Comparison of ENCODE assay signal across 8 cellular contexts in genomic region chrX:110316351-110317078, GRCh38.
A peak's percentile ranks its signal among the peaks of the same experiment; 100 is the strongest.
DNase-seq lines count a peak whose midpoint lies in the region; ATAC-seq and TF ChIP-seq lines count a peak whose summit lies in the region.

No MANE protein-coding gene starts in this region.

- H3K4me3 ChIP-seq in choroid plexus epithelial cell (ENCODE audit: low read depth, low read length) (peak overlapping the region; percentile 77), muscle layer of duodenum (ENCODE audit: low read depth in 1 of 2, low read length in 2 of 2) (peak overlapping the region; percentile 66 to 78)

- TF ChIP-seq POLR2A in GM18505 (IDR thresholded peaks at IDR 0.05; ENCODE audit: borderline replicate concordance, extremely low read depth, insufficient read depth, insufficient read length): no peak

- no peaks in the 10 kb centered on the region for H3K36me3 ChIP-seq in muscle layer of duodenum (ENCODE audit: control insufficient read depth in 1 of 2, insufficient read depth in 2 of 2, low read length in 2 of 2)

- H3K4me1 ChIP-seq in muscle layer of duodenum (ENCODE audit: control insufficient read depth in 1 of 2, insufficient read depth in 2 of 2, low read length in 2 of 2): peaks cover 0 to 4% of the 10 kb centered on the region in 2 donors

- no peaks in the 10 kb centered on the region for H3K9me3 ChIP-seq in muscle layer of duodenum (ENCODE audit: control insufficient read depth in 1 of 2, low read length in 2 of 2)

- no peak overlapping the region for H3K27ac ChIP-seq in muscle layer of duodenum (ENCODE audit: low read length)

- TF ChIP-seq CTCF in choroid plexus epithelial cell (conservative IDR thresholded peaks at IDR 0.05; ENCODE audit: low read depth, low read length): no peak

- peak; percentile 21 for DNase-seq in ELF-1 (ENCODE audit: low read depth, low spot score)
- peak; percentile 17 for DNase-seq in NAMALWA (ENCODE audit: low spot score)
- no peak for DNase-seq in choroid plexus epithelial cell (ENCODE audit: low read depth)
- DNase-seq in NCI-H524 treated with DMSO at 0.1 percent for 48 hours (lab: John Stamatoyannopoulos, UW): no peak
- no peak for DNase-seq in SKM-1 treated with dmso at 0.1 percent for 144 hours (lab: John Stamatoyannopoulos, UW; ENCODE audit: unreplicated experiment)

- ATAC-seq in GM18867 (IDR thresholded peaks at IDR 0.05; ENCODE audit: unreplicated experiment) (no peak), GM18505 (IDR thresholded peaks at IDR 0.05; ENCODE audit: unreplicated experiment) (no peak)

- H3K27me3 ChIP-seq in muscle layer of duodenum (ENCODE audit: low read depth, low read length): no peaks in the 10 kb centered on the region

Comparison
In these comparisons a context has a peak if more than half of its experiments do, and no peak if none do; other contexts are left out.
1. DNase-seq: peak in ELF-1 (single experiment) and NAMALWA (single experiment); none in choroid plexus epithelial cell (single experiment), NCI-H524 treated with DMSO at 0.1 percent for 48 hours (single experiment) and SKM-1 treated with dmso at 0.1 percent for 144 hours (single experiment).